ENCODE assay signal across 17 cellular contexts in the genomic region with DNA sequence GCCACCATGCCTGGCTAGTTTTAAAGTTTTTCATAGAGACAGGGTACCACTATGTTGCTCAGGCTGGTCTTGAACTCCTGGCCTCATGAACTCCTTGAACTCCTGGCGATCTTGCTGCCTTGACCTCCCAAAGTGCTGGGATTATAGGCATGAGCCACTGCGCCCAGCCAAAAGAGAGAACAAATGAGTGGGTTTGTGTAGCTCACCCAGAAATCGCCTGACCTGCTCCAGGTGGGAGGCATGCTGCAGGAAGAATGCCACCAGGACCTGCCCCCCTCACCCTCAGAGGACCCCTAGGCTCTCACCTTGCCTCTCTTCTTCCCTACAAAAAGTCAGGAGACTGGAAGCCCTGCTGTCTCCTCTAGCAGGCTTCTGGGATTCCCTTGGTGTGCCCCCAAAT.
DNase-seq lines count a peak whose midpoint lies in the region; ATAC-seq and TF ChIP-seq lines count a peak whose summit lies in the region.
"Had no signal": no experiment of that assay in that cellular context is flagged by ENCODE, and none has a peak within 500 bp of the region (broad histone marks: within the 10 kb centered on the region; RNA-seq: fewer than 3 reads in every experiment).

No MANE protein-coding gene starts in this region.

- H3K9me3 ChIP-seq in RWPE2 (ENCODE audit: severe bottlenecking) (no peaks in the 10 kb centered on the region), spleen (no peaks in the 10 kb centered on the region), ascending aorta (no peaks in the 10 kb centered on the region)

- no peaks in the 10 kb centered on the region for H3K36me3 Mint-ChIP-seq in activated naive CD8-positive, alpha-beta T cell treated with anti-CD3 and anti-CD28 coated beads, Interleukin-2, amount 10 ng/mL, durations not matched to agents 7 days and 5 days
- no peaks in the 10 kb centered on the region for H3K36me3 Mint-ChIP-seq in activated naive CD8-positive, alpha-beta T cell treated with anti-CD3 and anti-CD28 coated beads, Interleukin-2, amount 50 U/mL, for 24 hours (ENCODE audit: low read depth)
- H3K36me3 Mint-ChIP-seq in activated B cell treated with CpG ODN at 0.5 μM for 24 hours (ENCODE audit: low read depth): no peaks in the 10 kb centered on the region
- H3K36me3 Mint-ChIP-seq: CD4-positive, alpha-beta memory T cell had no signal

- no peaks in the 10 kb centered on the region for H3K9me3 Mint-ChIP-seq in activated naive CD8-positive, alpha-beta T cell treated with anti-CD3 and anti-CD28 coated beads, Interleukin-2, amount 10 ng/mL, durations not matched to agents 7 days and 5 days
- no peaks in the 10 kb centered on the region for H3K9me3 Mint-ChIP-seq in activated naive CD8-positive, alpha-beta T cell treated with anti-CD3 and anti-CD28 coated beads, Interleukin-2, amount 50 U/mL, for 24 hours
- H3K9me3 Mint-ChIP-seq in activated B cell treated with CpG ODN at 0.5 μM for 24 hours: no peaks in the 10 kb centered on the region
- H3K9me3 Mint-ChIP-seq: CD4-positive, alpha-beta memory T cell had no signal

- TF ChIP-seq POLR2A in spleen (IDR thresholded peaks at IDR 0.05): no peak

- CTCF ChIA-PET in activated B cell treated with CpG ODN at 0.5 μM for 24 hours (lab: Charles Lee): no interaction called here

- H3K4me1 Mint-ChIP-seq in activated naive CD8-positive, alpha-beta T cell treated with anti-CD3 and anti-CD28 coated beads, Interleukin-2, amount 10 ng/mL, durations not matched to agents 7 days and 5 days: peaks cover 9% of the 10 kb centered on the region
- peaks cover 12% of the 10 kb centered on the region for H3K4me1 Mint-ChIP-seq in activated naive CD8-positive, alpha-beta T cell treated with anti-CD3 and anti-CD28 coated beads, Interleukin-2, amount 50 U/mL, for 24 hours
- peaks cover 36% of the 10 kb centered on the region for H3K4me1 Mint-ChIP-seq in activated B cell treated with CpG ODN at 0.5 μM for 24 hours

- DNase-seq in activated naive CD8-positive, alpha-beta T cell treated with anti-CD3 and anti-CD28 coated beads, Interleukin-2, amount 10 ng/mL, durations not matched to agents 7 days and 5 days: peak; percentile 14
- no peak for DNase-seq in activated naive CD8-positive, alpha-beta T cell treated with anti-CD3 and anti-CD28 coated beads, Interleukin-2, amount 50 U/mL, for 24 hours
- DNase-seq in RWPE2 (ENCODE audit: low spot score): peak; percentile 29
- DNase-seq in activated B cell treated with CpG ODN at 0.5 μM for 24 hours: peak; percentile 7
- DNase-seq in spleen: peak; percentile 15
- DNase-seq in NOMO-1 treated with DMSO at 0.1 percent for 48 hours (lab: John Stamatoyannopoulos, UW; ENCODE audit: unreplicated experiment): no peak
- DNase-seq in ascending aorta (ENCODE audit: low spot score in 2 of 2): no peak
- DNase-seq: C1 segment of cervical spinal cord; Calu3; CD4-positive, alpha-beta memory T cell; COR-L47; DMS53; DMS79 treated with DMSO at 0.1 percent for 48 hours; GF-D8; H9 had no signal

- intact Hi-C loops in activated B cell treated with CpG ODN at 0.5 μM for 24 hours (cut with micrococcal nuclease): loop anchor here (10.0 kb wide), 1 partner anchor 93 kb away; a partner anchor contains a TSS
- intact Hi-C loops in spleen (cut with DNase I; ENCODE audit: low total_unique reads): no loop called here
- intact Hi-C loops in ascending aorta (cut with DNase I): no loop called here

- H3K36me3 ChIP-seq in RWPE2 (ENCODE audit: low read depth): no peaks in the 10 kb centered on the region
- H3K36me3 ChIP-seq in spleen: no peaks in the 10 kb centered on the region
- no peaks in the 10 kb centered on the region for H3K36me3 ChIP-seq in ascending aorta

- H3K4me3 Mint-ChIP-seq in activated naive CD8-positive, alpha-beta T cell treated with anti-CD3 and anti-CD28 coated beads, Interleukin-2, amount 10 ng/mL, durations not matched to agents 7 days and 5 days: no peak overlapping the region
- no peak overlapping the region for H3K4me3 Mint-ChIP-seq in activated naive CD8-positive, alpha-beta T cell treated with anti-CD3 and anti-CD28 coated beads, Interleukin-2, amount 50 U/mL, for 24 hours
- no peak overlapping the region for H3K4me3 Mint-ChIP-seq in activated B cell treated with CpG ODN at 0.5 μM for 24 hours
- H3K4me3 Mint-ChIP-seq: CD4-positive, alpha-beta memory T cell; GM23338; H9 had no signal

- peaks cover 30% of the 10 kb centered on the region for H3K27me3 Mint-ChIP-seq in activated naive CD8-positive, alpha-beta T cell treated with anti-CD3 and anti-CD28 coated beads, Interleukin-2, amount 10 ng/mL, durations not matched to agents 7 days and 5 days
- peaks cover 27% of the 10 kb centered on the region for H3K27me3 Mint-ChIP-seq in activated naive CD8-positive, alpha-beta T cell treated with anti-CD3 and anti-CD28 coated beads, Interleukin-2, amount 50 U/mL, for 24 hours
- peaks cover 12% of the 10 kb centered on the region for H3K27me3 Mint-ChIP-seq in activated B cell treated with CpG ODN at 0.5 μM for 24 hours

- no peak overlapping the region for H3K4me3 ChIP-seq in RWPE2 (ENCODE audit: severe bottlenecking)
- no peak overlapping the region for H3K4me3 ChIP-seq in spleen
- no peak overlapping the region for H3K4me3 ChIP-seq in ascending aorta
- H3K4me3 ChIP-seq: GM23338 had no signal

- H3K27ac ChIP-seq in RWPE2 (ENCODE audit: poor library complexity, severe bottlenecking) (no peak overlapping the region), spleen (no peak overlapping the region), ascending aorta (no peak overlapping the region)

- H3K27me3 ChIP-seq in RWPE2 (ENCODE audit: insufficient read depth, poor library complexity, severe bottlenecking) (no peaks in the 10 kb centered on the region), spleen (replicated peaks in 1 of 7) (peaks cover 0 to 75% (median 0%) of the 10 kb centered on the region in 7 donors), ascending aorta (no peaks in the 10 kb centered on the region)

- WGBS in spleen, 5 donors: 75 to 97% (median 91%) methylated on average over 2 to 3 of the region's 3 CpGs

- H3K4me1 ChIP-seq in RWPE2 (ENCODE audit: insufficient read depth, poor library complexity, severe bottlenecking) (no peaks in the 10 kb centered on the region), spleen (peaks cover 6 to 43% (median 17%) of the 10 kb centered on the region in 6 donors), ascending aorta (peaks cover 11 to 27% of the 10 kb centered on the region in 2 donors)

- H3K27ac Mint-ChIP-seq in activated naive CD8-positive, alpha-beta T cell treated with anti-CD3 and anti-CD28 coated beads, Interleukin-2, amount 10 ng/mL, durations not matched to agents 7 days and 5 days: no peak overlapping the region
- no peak overlapping the region for H3K27ac Mint-ChIP-seq in activated naive CD8-positive, alpha-beta T cell treated with anti-CD3 and anti-CD28 coated beads, Interleukin-2, amount 50 U/mL, for 24 hours
- no peak overlapping the region for H3K27ac Mint-ChIP-seq in activated B cell treated with CpG ODN at 0.5 μM for 24 hours
- H3K27ac Mint-ChIP-seq: CD4-positive, alpha-beta memory T cell; GM23338 had no signal

- ATAC-seq in activated naive CD8-positive, alpha-beta T cell treated with anti-CD3 and anti-CD28 coated beads, Interleukin-2, amount 10 ng/mL, durations not matched to agents 7 days and 5 days (ENCODE audit: low read depth): no peak
- ATAC-seq in activated naive CD8-positive, alpha-beta T cell treated with anti-CD3 and anti-CD28 coated beads, Interleukin-2, amount 50 U/mL, for 24 hours: no peak
- no peak for ATAC-seq in RWPE2 (ENCODE audit: low read depth)
- no peak for ATAC-seq in activated B cell treated with CpG ODN at 0.5 μM for 24 hours (ENCODE audit: low read depth)
- ATAC-seq: GM23338, HCT116 had no signal

- no peak for TF ChIP-seq CTCF in RWPE2 (IDR thresholded peaks at IDR 0.05; ENCODE audit: poor library complexity, severe bottlenecking)
- no peak for TF ChIP-seq CTCF in activated B cell treated with CpG ODN at 0.5 μM for 24 hours (IDR thresholded peaks at IDR 0.05)
- TF ChIP-seq CTCF in spleen (IDR thresholded peaks at IDR 0.05 in 8 of 11, conservative IDR thresholded peaks at IDR 0.05 in 3 of 11): no peak
- no peak for TF ChIP-seq CTCF in ascending aorta (IDR thresholded peaks at IDR 0.05)

- POLR2A ChIA-PET in activated naive CD8-positive, alpha-beta T cell treated with anti-CD3 and anti-CD28 coated beads, Interleukin-2, amount 10 ng/mL, durations not matched to agents 7 days and 5 days (lab: Charles Lee): no interaction called here
- POLR2A ChIA-PET in activated B cell treated with CpG ODN at 0.5 μM for 24 hours (lab: Charles Lee): no interaction called here

Comparison
In these comparisons a context has a peak if more than half of its experiments do, and no peak if none do; other contexts are left out.
1. DNase-seq: peak in activated naive CD8-positive, alpha-beta T cell treated with anti-CD3 and anti-CD28 coated beads, Interleukin-2, amount 10 ng/mL, durations not matched to agents 7 days and 5 days (single experiment), RWPE2 (single experiment), activated B cell treated with CpG ODN at 0.5 μM for 24 hours (single experiment) and spleen (single experiment); none in activated naive CD8-positive, alpha-beta T cell treated with anti-CD3 and anti-CD28 coated beads, Interleukin-2, amount 50 U/mL, for 24 hours (single experiment), NOMO-1 treated with DMSO at 0.1 percent for 48 hours (single experiment) and ascending aorta (0 of 2).